Comparison of ENCODE assay signal across 8 cellular contexts in genomic region chr10:73887038-73888015, GRCh38. TPM values are rescaled to one million over a fixed set of nuclear protein-coding genes. Genes with fewer than 3 reads are reported as not detected.
DNase-seq lines count a peak whose midpoint lies in the region; ATAC-seq and TF ChIP-seq lines count a peak whose summit lies in the region.

No MANE protein-coding gene starts in this region.

- H2AFZ ChIP-seq in GM23248 (peak overlapping the region; percentile 62), parathyroid adenoma (peak overlapping the region; percentile 86)

- in situ Hi-C loops in GM23248 (cut with MboI): loop anchor here (25.0 kb wide), 1 partner anchor 200 kb away; no protein-coding TSS in a partner anchor
- in situ Hi-C loops in KBM-7 (cut with MboI; ENCODE audit: low pct_unique_long_range_greater_than_20kb, low sequenced_read_pairs): no loop called here

- H3K4me1 ChIP-seq in GM23248 (ENCODE audit: insufficient read depth): peaks cover 43% of the 10 kb centered on the region
- peaks cover 35% of the 10 kb centered on the region for H3K4me1 ChIP-seq in RWPE2 (ENCODE audit: insufficient read depth, poor library complexity, severe bottlenecking)
- H3K4me1 ChIP-seq in parathyroid adenoma: peaks cover 27% of the 10 kb centered on the region

- DNase-seq in GM23248: peak; percentile 98
- peak; percentile 98 for DNase-seq in RWPE2 (ENCODE audit: low spot score)
- DNase-seq in fibroblast of peridontal ligament (ENCODE audit: extremely low read depth): peak; percentile 97
- DNase-seq in activated gamma-delta T cell treated with Interleukin-2 at 50 U/mL for 16 hours: no peak
- DNase-seq in KBM-7: no peak

- WGBS in GM23248 (ENCODE audit: low coverage in 1 of 2, low lambda C conversion rate in 2 of 2, missing lambda C conversion rate in 2 of 2), 2 experiments: 3% methylated on average over 15 of the region's 15 CpGs

- peak; percentile 61 for ATAC-seq in RWPE2 (ENCODE audit: low read depth)
- no peak for ATAC-seq in GM21786 (IDR thresholded peaks at IDR 0.05; ENCODE audit: unreplicated experiment)
- ATAC-seq in HG03097 (IDR thresholded peaks at IDR 0.05; ENCODE audit: low FRiP score, unreplicated experiment): no peak

- H3K4me2 ChIP-seq in GM23248 (ENCODE audit: unreplicated experiment) (peak overlapping the region; percentile 70), parathyroid adenoma (ENCODE audit: low read length) (peak overlapping the region; percentile 38)

- H3K27me3 ChIP-seq in GM23248 (replicated peaks; ENCODE audit: insufficient read depth) (no peaks in the 10 kb centered on the region), RWPE2 (ENCODE audit: insufficient read depth, poor library complexity, severe bottlenecking) (no peaks in the 10 kb centered on the region), parathyroid adenoma (ENCODE audit: control insufficient read depth, insufficient read depth, low read length) (no peaks in the 10 kb centered on the region)

- TF ChIP-seq CTCF in RWPE2 (IDR thresholded peaks at IDR 0.05; ENCODE audit: poor library complexity, severe bottlenecking): no peak
- TF ChIP-seq CTCF in parathyroid adenoma (IDR thresholded peaks at IDR 0.05): no peak

- peak overlapping the region; percentile 55 for H3K4me3 ChIP-seq in GM23248
- H3K4me3 ChIP-seq in RWPE2 (ENCODE audit: severe bottlenecking): no peak overlapping the region
- H3K4me3 ChIP-seq in parathyroid adenoma (ENCODE audit: low read depth, low read length): no peak overlapping the region

- no peaks in the 10 kb centered on the region for H3K9me2 ChIP-seq in GM23248 (ENCODE audit: insufficient read depth)

- H3K27ac ChIP-seq in GM23248: peak overlapping the region; percentile 96
- H3K27ac ChIP-seq in RWPE2 (ENCODE audit: poor library complexity, severe bottlenecking): peak overlapping the region; percentile 99
- peak overlapping the region; percentile 70 for H3K27ac ChIP-seq in parathyroid adenoma

- H3K36me3 ChIP-seq in GM23248 (ENCODE audit: low read depth) (no peaks in the 10 kb centered on the region), RWPE2 (ENCODE audit: low read depth) (no peaks in the 10 kb centered on the region), parathyroid adenoma (ENCODE audit: control insufficient read depth, insufficient read depth, low read length) (no peaks in the 10 kb centered on the region)

- no peaks in the 10 kb centered on the region for H4K20me1 ChIP-seq in GM23248 (ENCODE audit: insufficient read depth)

- H3K79me2 ChIP-seq in GM23248 (ENCODE audit: insufficient read depth): no peaks in the 10 kb centered on the region
- no peaks in the 10 kb centered on the region for H3K79me2 ChIP-seq in parathyroid adenoma

- H3K9ac ChIP-seq in GM23248: peak overlapping the region; percentile 69
- H3K9ac ChIP-seq in parathyroid adenoma: no peak overlapping the region

- peaks cover 28% of the 10 kb centered on the region for H3F3A ChIP-seq in GM23248 (ENCODE audit: insufficient read depth)

- H3K9me3 ChIP-seq in GM23248 (ENCODE audit: low read depth) (no peaks in the 10 kb centered on the region), RWPE2 (ENCODE audit: severe bottlenecking) (no peaks in the 10 kb centered on the region), parathyroid adenoma (ENCODE audit: control insufficient read depth, low read length) (no peaks in the 10 kb centered on the region)

RNA-seq across cellular contexts. Expression of gene CAMK2G, which starts 13.0 kb away (rescaled TPM):
- total RNA-seq in GM23248 (2014; rRNA removed; shearing (Covaris generic)): 25.7 and 29.1 TPM in 2 replicates
- polyA plus RNA-seq in GM23248 (2016; fragmentation: Nextera tagmentation; extraction: Ambion mirVana): 24.3 and 28.2 TPM in 2 replicates

RNA-seq across cellular contexts. Expression of gene PLAU, which starts 23.6 kb away (rescaled TPM):
- 13.3 and 13.8 TPM in 2 replicates for total RNA-seq in GM23248 (2014; rRNA removed; shearing (Covaris generic))
- 26.0 and 26.1 TPM in 2 replicates for polyA plus RNA-seq in GM23248 (2016; fragmentation: Nextera tagmentation; extraction: Ambion mirVana)

Comparison
In these comparisons a context has a peak if more than half of its experiments do, and no peak if none do; other contexts are left out.
1. DNase-seq: peak in GM23248 (single experiment), RWPE2 (single experiment) and fibroblast of peridontal ligament (single experiment); none in activated gamma-delta T cell treated with Interleukin-2 at 50 U/mL for 16 hours (single experiment) and KBM-7 (single experiment).
2. Peak in every context shown above with its lines, with median percentiles within 50 percentile points of each other: H3K27ac ChIP-seq.